ENCODE assay signal across 27 cellular contexts in the genomic region with DNA sequence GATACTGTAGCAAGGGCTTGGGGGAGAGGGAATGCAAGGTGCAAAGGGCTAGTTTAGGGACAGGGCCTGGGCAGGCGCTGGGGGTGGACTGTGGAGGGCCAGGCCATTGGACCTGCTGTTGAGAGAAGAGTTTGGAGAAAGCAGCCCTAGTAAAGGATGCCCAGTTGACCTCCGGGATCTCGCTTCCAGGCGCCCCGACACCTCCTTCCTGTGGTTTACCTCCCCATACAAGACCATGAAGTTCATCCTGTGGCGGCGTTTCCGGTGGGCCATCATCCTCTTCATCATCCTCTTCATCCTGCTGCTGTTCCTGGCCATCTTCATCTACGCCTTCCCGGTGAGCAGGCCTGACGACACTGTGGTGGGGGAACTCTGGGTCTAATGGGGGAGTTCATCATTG.
"Had no signal": no experiment of that assay in that cellular context is flagged by ENCODE, and none has a peak within 500 bp of the region (broad histone marks: within the 10 kb centered on the region; RNA-seq: fewer than 3 reads in every experiment).

No MANE protein-coding gene starts in this region.

- H3K4me1 Mint-ChIP-seq: activated CD4-positive, alpha-beta memory T cell treated with anti-CD3 and anti-CD28 coated beads, Interleukin-2, amount 10 ng/mL, durations not matched to agents 7 days and 5 days; activated CD4-positive, alpha-beta T cell treated with anti-CD3 and anti-CD28 coated beads, Interleukin-2, amount 10 ng/mL, durations not matched to agents 7 days and 5 days; central memory CD8-positive, alpha-beta T cell had no signal

- H3K9me3 Mint-ChIP-seq: activated CD4-positive, alpha-beta memory T cell treated with anti-CD3 and anti-CD28 coated beads, Interleukin-2, amount 10 ng/mL, durations not matched to agents 7 days and 5 days; activated CD4-positive, alpha-beta T cell treated with anti-CD3 and anti-CD28 coated beads, Interleukin-2, amount 10 ng/mL, durations not matched to agents 7 days and 5 days; activated naive CD4-positive, alpha-beta T cell treated with anti-CD3 and anti-CD28 coated beads, Interleukin-2, amount 50 U/mL, for 72 hours; activated T-cell treated with anti-CD3 and anti-CD28 coated beads, Interleukin-2, amount 50 U/mL, for 24 hours; central memory CD8-positive, alpha-beta T cell had no signal

- H3K4me3 Mint-ChIP-seq: activated CD4-positive, alpha-beta memory T cell treated with anti-CD3 and anti-CD28 coated beads, Interleukin-2, amount 10 ng/mL, durations not matched to agents 7 days and 5 days; activated CD4-positive, alpha-beta T cell treated with anti-CD3 and anti-CD28 coated beads, Interleukin-2, amount 10 ng/mL, durations not matched to agents 7 days and 5 days; activated T-cell treated with anti-CD3 and anti-CD28 coated beads, Interleukin-2, amount 50 U/mL, for 24 hours; central memory CD8-positive, alpha-beta T cell; T-helper 17 cell had no signal

- H3K27ac Mint-ChIP-seq: activated CD4-positive, alpha-beta memory T cell treated with anti-CD3 and anti-CD28 coated beads, Interleukin-2, amount 10 ng/mL, durations not matched to agents 7 days and 5 days; activated CD4-positive, alpha-beta T cell treated with anti-CD3 and anti-CD28 coated beads, Interleukin-2, amount 10 ng/mL, durations not matched to agents 7 days and 5 days; activated naive CD4-positive, alpha-beta T cell treated with anti-CD3 and anti-CD28 coated beads, Interleukin-2, amount 50 U/mL, for 72 hours; activated T-cell treated with anti-CD3 and anti-CD28 coated beads, Interleukin-2, amount 50 U/mL, for 24 hours; T-helper 17 cell had no signal

- H3K9me3 ChIP-seq: breast epithelium, gastroesophageal sphincter, heart left ventricle, left ventricle myocardium inferior, pancreas, right atrium auricular region, SK-N-SH, testis, transverse colon had no signal

- H3K27me3 Mint-ChIP-seq: activated T-cell treated with anti-CD3 and anti-CD28 coated beads, Interleukin-2, amount 50 U/mL, for 24 hours; central memory CD8-positive, alpha-beta T cell had no signal

- H3K4me1 ChIP-seq: breast epithelium, gastroesophageal sphincter, left ventricle myocardium inferior, pancreas, transverse colon had no signal

- H3K27me3 ChIP-seq: breast epithelium, gastroesophageal sphincter, heart left ventricle, pancreas, right atrium auricular region, testis, transverse colon had no signal

- H3K4me3 ChIP-seq: breast epithelium, gastroesophageal sphincter, heart left ventricle, left ventricle myocardium inferior, pancreas, right atrium auricular region, testis, transverse colon had no signal

- H3K36me3 Mint-ChIP-seq: activated naive CD4-positive, alpha-beta T cell treated with anti-CD3 and anti-CD28 coated beads, Interleukin-2, amount 50 U/mL, for 72 hours had no signal

- H3K9ac ChIP-seq: SK-N-SH had no signal

- H3K4me2 ChIP-seq: SK-N-SH had no signal

- ATAC-seq: activated naive CD4-positive, alpha-beta T cell treated with anti-CD3 and anti-CD28 coated beads, Interleukin-2, amount 50 U/mL, for 72 hours; gastroesophageal sphincter; heart left ventricle; pancreas; stimulated activated naive CD8-positive, alpha-beta T cell treated with anti-CD3 and anti-CD28 coated beads, Interleukin-15, Interleukin-2, amounts not matched to agents 100 U/mL and 50 U/mL, for 24 hours; T-helper 17 cell had no signal

- H3K36me3 ChIP-seq: breast epithelium, pancreas, transverse colon had no signal

- DNase-seq: activated CD4-positive, alpha-beta memory T cell treated with anti-CD3 and anti-CD28 coated beads, Interleukin-2, amount 10 ng/mL, durations not matched to agents 7 days and 5 days; activated CD4-positive, alpha-beta T cell treated with anti-CD3 and anti-CD28 coated beads for 1 hour; activated CD4-positive, alpha-beta T cell treated with anti-CD3 and anti-CD28 coated beads, Interleukin-2, amount 10 ng/mL, durations not matched to agents 7 days and 5 days; activated CD8-positive, alpha-beta memory T cell treated with anti-CD3 and anti-CD28 coated beads, Interleukin-2, amount 50 U/mL, for 48 hours; activated naive CD4-positive, alpha-beta T cell; activated T-cell treated with anti-CD3 and anti-CD28 coated beads, Interleukin-2, amount 50 U/mL, for 24 hours; dermis blood vessel endothelial cell; effector CD4-positive, alpha-beta T cell; kidney glomerular epithelial cell; left ventricle myocardium inferior; nucleus accumbens; SK-N-SH; stimulated activated CD4-positive, alpha-beta T cell treated with anti-CD3 and anti-CD28 coated beads, Interleukin-12 subunit alpha, Interleukin-12 subunit beta, amount 100 ng/mL, for 4 hours; stimulated activated CD4-positive, alpha-beta T cell treated with anti-CD3 and anti-CD28 coated beads, Interleukin-4, amount 100 ng/mL, for 1 hour; stimulated activated naive CD8-positive, alpha-beta T cell treated with anti-CD3 and anti-CD28 coated beads, Interleukin-15, Interleukin-2, amounts not matched to agents 100 U/mL and 50 U/mL, for 24 hours; SW 1271; T-helper 17 cell; T1000; testis; transverse colon had no signal

- H3K27ac ChIP-seq: breast epithelium, gastroesophageal sphincter, heart left ventricle, left ventricle myocardium inferior, pancreas, right atrium auricular region, testis, transverse colon had no signal
